In genomic region chr17:4583796-4584124, GRCh38 we compare ENCODE assay signal across 7 cellular contexts.
DNase-seq lines count a peak whose midpoint lies in the region; TF ChIP-seq lines count a peak whose summit lies in the region.

No MANE protein-coding gene starts in this region.

- peaks cover 5% of the 10 kb centered on the region for H3K27me3 ChIP-seq in GM06990 (replicated peaks; ENCODE audit: control insufficient read depth, insufficient read depth, low read length)
- H3K27me3 ChIP-seq in endocrine pancreas (ENCODE audit: control insufficient read depth, insufficient read depth, low read length), result peaks cover 8% of the 10 kb centered on the region
- H3K27me3 ChIP-seq in muscle layer of duodenum (ENCODE audit: low read depth, low read length), result peaks cover 29% of the 10 kb centered on the region

- peak overlapping the region; percentile 33 for H3K4me3 ChIP-seq in GM06990 (replicated peaks; ENCODE audit: low read depth, low read length)
- H3K4me3 ChIP-seq in endocrine pancreas (ENCODE audit: control insufficient read depth, insufficient read depth, low read length), result no peak overlapping the region
- peak overlapping the region; percentile 18 to 62 for H3K4me3 ChIP-seq in muscle layer of duodenum (ENCODE audit: low read depth in 1 of 2, low read length in 2 of 2)

- peak overlapping the region; percentile 57 for H3K9ac ChIP-seq in endocrine pancreas (ENCODE audit: control insufficient read depth, insufficient read depth, low read length)

- H3K9me3 ChIP-seq in endocrine pancreas (ENCODE audit: control insufficient read depth, low read length) (no peaks in the 10 kb centered on the region), muscle layer of duodenum (ENCODE audit: control insufficient read depth in 1 of 2, low read length in 2 of 2) (no peaks in the 10 kb centered on the region)

- no peak for DNase-seq in GM06990 (ENCODE audit: extremely low read depth, insufficient read length)
- peak; percentile 69 for DNase-seq in NCI-H748 (lab: John Stamatoyannopoulos, UW; ENCODE audit: unreplicated experiment)
- no peak for DNase-seq in NCI-H345 treated with DMSO at 0.1 percent for 48 hours (lab: John Stamatoyannopoulos, UW; ENCODE audit: unreplicated experiment)
- DNase-seq in pons (ENCODE audit: low spot score), result no peak
- DNase-seq in NCI-H446 treated with DMSO at 0.1 percent for 48 hours (lab: John Stamatoyannopoulos, UW), result no peak

- no peaks in the 10 kb centered on the region for H3K4me1 ChIP-seq in endocrine pancreas (ENCODE audit: control insufficient read depth, insufficient read depth, low read length)
- H3K4me1 ChIP-seq in muscle layer of duodenum (ENCODE audit: control insufficient read depth in 1 of 2, insufficient read depth in 2 of 2, low read length in 2 of 2), result peaks cover 0 to 19% of the 10 kb centered on the region in 2 donors

- peak; percentile 30 for TF ChIP-seq CTCF in GM06990 (IDR thresholded peaks at IDR 0.05; ENCODE audit: insufficient read depth, low read length, poor library complexity, severe bottlenecking)

- H3K36me3 ChIP-seq in GM06990 (ENCODE audit: control insufficient read depth, insufficient read depth, low read length) (no peaks in the 10 kb centered on the region), endocrine pancreas (ENCODE audit: control insufficient read depth, insufficient read depth, low read length) (no peaks in the 10 kb centered on the region), muscle layer of duodenum (ENCODE audit: control insufficient read depth in 1 of 2, insufficient read depth in 2 of 2, low read length in 2 of 2) (no peaks in the 10 kb centered on the region)

- no peak overlapping the region for H3K27ac ChIP-seq in muscle layer of duodenum (ENCODE audit: low read length)
